9 cellular contexts compared by ENCODE assay signal in genomic region chr2:102703748-102704147, GRCh38. TPM values are rescaled to one million over a fixed set of nuclear protein-coding genes. Genes with fewer than 3 reads are reported as not detected.
DNase-seq lines count a peak whose midpoint lies in the region; ATAC-seq and TF ChIP-seq lines count a peak whose summit lies in the region.
"Had no signal": no experiment of that assay in that cellular context is flagged by ENCODE, and none has a peak within 500 bp of the region (broad histone marks: within the 10 kb centered on the region; RNA-seq: fewer than 3 reads in every experiment).

No MANE protein-coding gene starts in this region.

- H3K4me1 Mint-ChIP-seq in WTC11 = peaks cover 12% of the 10 kb centered on the region
- H3K4me1 Mint-ChIP-seq: activated B cell treated with CpG ODN at 0.5 μM for 24 hours had no signal

- TF ChIP-seq POLR2A in spleen (IDR thresholded peaks at IDR 0.05) (no peak), vagina (IDR thresholded peaks at IDR 0.05) (no peak)

- CTCF ChIA-PET in WTC11 (lab: Charles Lee) = interaction anchor here (0.6 to 1.8 kb wide), 19 partner anchors 32 to 252 kb away, joined by 3 to 14 read pairs (median 4); partner anchors contain the start of genes SLC9A2 and SLC9A4

- no peaks in the 10 kb centered on the region for H3K27me3 Mint-ChIP-seq in WTC11 (ENCODE audit: low read depth)

- H3K27me3 ChIP-seq in spleen (replicated peaks in 1 of 7) (peaks cover 0 to 33% (median 0%) of the 10 kb centered on the region in 7 donors), vagina (no peaks in the 10 kb centered on the region)

- no peak overlapping the region for H3K27ac ChIP-seq in spleen
- no peak overlapping the region for H3K27ac ChIP-seq in vagina

- no peaks in the 10 kb centered on the region for H3K9me3 Mint-ChIP-seq in WTC11
- H3K9me3 Mint-ChIP-seq: activated B cell treated with CpG ODN at 0.5 μM for 24 hours had no signal

- DNase-seq in NCI-H748 (lab: John Stamatoyannopoulos, UW; ENCODE audit: unreplicated experiment) (peak; percentile 29), NCI-H748 treated with DMSO at 0.1 percent for 48 hours (lab: John Stamatoyannopoulos, UW) (no peak), WTC11 (ENCODE audit: low spot score) (no peak), left colon (peak in 1 of 2 donors; percentile 42), spleen (no peak), vagina (ENCODE audit: extremely low spot score in 2 of 2) (no peak)
- DNase-seq in Jurkat, Clone E6-1 (ENCODE audit: low read depth, low spot score) = peak; percentile 28
- DNase-seq: activated B cell treated with CpG ODN at 0.5 μM for 24 hours had no signal

- H3K36me3 ChIP-seq in spleen (no peaks in the 10 kb centered on the region), vagina (no peaks in the 10 kb centered on the region)

- TF ChIP-seq CTCF in WTC11 (IDR thresholded peaks at IDR 0.05) (no peak), spleen (IDR thresholded peaks at IDR 0.05 in 8 of 11, conservative IDR thresholded peaks at IDR 0.05 in 3 of 11) (no peak), vagina (IDR thresholded peaks at IDR 0.05) (no peak)

- H3K9me3 ChIP-seq in spleen (no peaks in the 10 kb centered on the region), vagina (no peaks in the 10 kb centered on the region)

- H3K4me1 ChIP-seq in spleen (no peaks in the 10 kb centered on the region), vagina (no peaks in the 10 kb centered on the region)

- ATAC-seq in WTC11 (peak; percentile 46; the same call in 1 of the 2 replicates), left colon (peak; percentile 86), HG03196 (IDR thresholded peaks at IDR 0.05; ENCODE audit: unreplicated experiment) (no peak)

- no peaks in the 10 kb centered on the region for H3K36me3 Mint-ChIP-seq in WTC11

- no peak overlapping the region for H3K27ac Mint-ChIP-seq in WTC11
- H3K27ac Mint-ChIP-seq: activated B cell treated with CpG ODN at 0.5 μM for 24 hours had no signal

- no peak overlapping the region for H3K4me3 ChIP-seq in Jurkat, Clone E6-1 (ENCODE audit: low read length)
- H3K4me3 ChIP-seq in spleen (no peak overlapping the region), vagina (no peak overlapping the region)

- intact Hi-C loops in left colon (cut with DNase I, micrococcal nuclease) (loop anchor here in 1 of 2 donors (10.0 kb wide), 1 partner anchor 229 kb away; the partner anchor contains the start of gene SLC9A4), spleen (cut with DNase I; ENCODE audit: low total_unique reads) (no loop called here), vagina (cut with DNase I) (no loop called here)

- POLR2A ChIA-PET in WTC11 (lab: Charles Lee) = interaction anchor here (1.1 kb wide), 1 partner anchor 26 kb away, joined by 3 read pairs; no protein-coding TSS in a partner anchor

- H3K4me3 Mint-ChIP-seq in WTC11 = no peak overlapping the region
- H3K4me3 Mint-ChIP-seq: activated B cell treated with CpG ODN at 0.5 μM for 24 hours had no signal

TF ChIP-seq in WTC11, 78 proteins besides CTCF, POLR2A, EP300 and RAD21:
- no peak for TF ChIP-seq CBFB (CRISPR knock-in tag; IDR thresholded peaks at IDR 0.05; ENCODE audit: low read depth)
TF ChIP-seq in WTC11: peak in this region for 0.

RNA-seq across cellular contexts. Expression of gene TMEM182, which starts 58.1 kb away (rescaled TPM):
- polyA plus RNA-seq in Jurkat, Clone E6-1 (2012; ENCODE audit: insufficient read depth, insufficient read length) = 10.6 TPM
- total RNA-seq in WTC11 (2021) (4.2 to 4.8 TPM (median 4.3 TPM) in 3 replicates), left colon (1 to 10 TPM; 2.5 to 2.6 TPM), spleen (1 to 10 TPM; 2.1 to 8.6 (median 3.9) TPM), vagina (2.2 TPM)
- polyA plus RNA-seq in spleen = 1 to 10 TPM; 1.3 to 2.0 (median 1.7) TPM

Comparison
In these comparisons a context has a peak if more than half of its experiments do, and no peak if none do; other contexts are left out.
1. DNase-seq: peak in NCI-H748 (single experiment) and Jurkat, Clone E6-1 (single experiment); none in NCI-H748 treated with DMSO at 0.1 percent for 48 hours (single experiment), WTC11 (single experiment), spleen (single experiment) and vagina (0 of 2).